In genomic region chr18:11147371-11147860, GRCh38 we compare ENCODE assay signal across 14 cellular contexts. TPM values are rescaled to one million over a fixed set of nuclear protein-coding genes. Genes with fewer than 3 reads are reported as not detected.
DNase-seq lines count a peak whose midpoint lies in the region; ATAC-seq, FAIRE-seq and TF ChIP-seq lines count a peak whose summit lies in the region.
"Had no signal": no experiment of that assay in that cellular context is flagged by ENCODE, and none has a peak within 500 bp of the region (broad histone marks: within the 10 kb centered on the region; RNA-seq: fewer than 3 reads in every experiment).

No MANE protein-coding gene starts in this region.

- peak overlapping the region; percentile 67 for H3K4me3 ChIP-seq in iPS-20b (ENCODE audit: low read length)
- H3K4me3 ChIP-seq: K562 had no signal

- H3K4me1 Mint-ChIP-seq in brain = peaks cover 33% of the 10 kb centered on the region

- intact Hi-C loops in sciatic nerve (cut with DNase I) = loop anchor here (5.0 kb wide), 1 partner anchor 105 kb away; no protein-coding TSS in a partner anchor

- TF ChIP-seq CTCF in brain (conservative IDR thresholded peaks at IDR 0.05) (no peak), omental fat pad (IDR thresholded peaks at IDR 0.05) (no peak)

- no peaks in the 10 kb centered on the region for H3K36me3 ChIP-seq in iPS-20b (ENCODE audit: insufficient read depth, low read depth, low read length)
- H3K36me3 ChIP-seq: heart left ventricle had no signal

- H3K27ac Mint-ChIP-seq in brain = peak overlapping the region in 1 of 5 experiments; percentile 6
- H3K27ac Mint-ChIP-seq: activated naive CD4-positive, alpha-beta T cell treated with anti-CD3 and anti-CD28 coated beads, Interleukin-2, amount 50 U/mL, for 72 hours; CD4-positive, alpha-beta T cell; T-cell had no signal

- FAIRE-seq in GM12891 (lab: Jason Lieb, UNC) = peak; percentile 89
- FAIRE-seq: K562 had no signal

- peaks cover 39% of the 10 kb centered on the region for H3K4me1 ChIP-seq in iPS-20b (ENCODE audit: insufficient read depth, low read length)

- peaks cover 71% of the 10 kb centered on the region for H3K27me3 ChIP-seq in iPS-20b (ENCODE audit: insufficient read depth, low read length)

- no peaks in the 10 kb centered on the region for H3K36me3 Mint-ChIP-seq in brain
- H3K36me3 Mint-ChIP-seq: T-cell had no signal

- TF ChIP-seq POLR2A in GM12891 (IDR thresholded peaks at IDR 0.05; ENCODE audit: low read depth, low read length) = peak; percentile 55

- peaks cover 67% of the 10 kb centered on the region for H3K27me3 Mint-ChIP-seq in brain

- H3K9me3 Mint-ChIP-seq in brain = no peaks in the 10 kb centered on the region
- H3K9me3 Mint-ChIP-seq: CD4-positive, alpha-beta T cell; T-cell had no signal

- DNase-seq in GM12891 (ENCODE audit: insufficient read length, low spot score) (no peak), sciatic nerve (ENCODE audit: low spot score) (no peak), omental fat pad (ENCODE audit: low spot score) (no peak), AML-193 (lab: John Stamatoyannopoulos, UW) (no peak), NCI-H146 (lab: John Stamatoyannopoulos, UW) (no peak)
- no peak for DNase-seq in activated naive CD4-positive, alpha-beta T cell treated with Interleukin-2 at 50 U/mL for 16 hours
- DNase-seq: CD4-positive, alpha-beta T cell; heart left ventricle; NCI-H187 treated with DMSO at 0.1 percent for 48 hours; T-cell had no signal

- H3K9me3 ChIP-seq in iPS-20b (ENCODE audit: insufficient read depth, low read depth, low read length) = no peaks in the 10 kb centered on the region
- H3K9me3 ChIP-seq: heart left ventricle had no signal

- peak overlapping the region; percentile 39 to 91 (median 78) for H3K4me3 Mint-ChIP-seq in brain
- H3K4me3 Mint-ChIP-seq: CD4-positive, alpha-beta T cell had no signal

- H3K27ac ChIP-seq in iPS-20b (ENCODE audit: low read length) = no peak overlapping the region
- H3K27ac ChIP-seq: heart left ventricle had no signal

- no peak overlapping the region; the same call in 1 of the 2 replicates for H3K9ac ChIP-seq in iPS-20b (ENCODE audit: low read depth, low read length)

- ATAC-seq in sciatic nerve (peak; percentile 22), omental fat pad (ENCODE audit: low FRiP score) (no peak)
- ATAC-seq: activated naive CD4-positive, alpha-beta T cell treated with anti-CD3 and anti-CD28 coated beads, Interleukin-2, amount 50 U/mL, for 72 hours; K562; T-cell had no signal

TF ChIP-seq in GM12891, 5 proteins besides CTCF, POLR2A, EP300 and RAD21:
- TF ChIP-seq SPI1 (IDR thresholded peaks at IDR 0.05; ENCODE audit: low read depth, low read length) = no peak
- no peak for TF ChIP-seq PAX5 (IDR thresholded peaks at IDR 0.05; ENCODE audit: insufficient read depth, low read length, severe bottlenecking)
- TF ChIP-seq TAF1 (IDR thresholded peaks at IDR 0.05; ENCODE audit: low read depth, low read length) = no peak
- TF ChIP-seq POLR2AphosphoS5 (IDR thresholded peaks at IDR 0.05; ENCODE audit: low read depth, low read length) = peak; percentile 44; the same call in 1 of the 2 replicates
- no peak for TF ChIP-seq POU2F2 (IDR thresholded peaks at IDR 0.05; ENCODE audit: low read depth, low read length)
TF ChIP-seq in GM12891: peak in this region for 1.

RNA-seq across cellular contexts. Expression of gene PIEZO2, which starts 2.0 kb away (rescaled TPM):
- polyA plus RNA-seq in GM12891 (2012; ENCODE audit: low read depth, missing spikeins) = 35.8 TPM
- 5.9 TPM for polyA plus RNA-seq in brain (ENCODE audit: insufficient read depth, low read depth, low replicate concordance)
- total RNA-seq in sciatic nerve (26.8 TPM), omental fat pad (10 to 100 TPM in 1 of 4 donors, 1 to 10 TPM in 3; 2.7 to 11.7 (median 4.0) TPM)
- total RNA-seq: activated naive CD4-positive, alpha-beta T cell treated with anti-CD3 and anti-CD28 coated beads, Interleukin-2, amount 50 U/mL, for 72 hours; CD4-positive, alpha-beta T cell had no signal
